ENCODE assay signal across 33 cellular contexts in the genomic region with DNA sequence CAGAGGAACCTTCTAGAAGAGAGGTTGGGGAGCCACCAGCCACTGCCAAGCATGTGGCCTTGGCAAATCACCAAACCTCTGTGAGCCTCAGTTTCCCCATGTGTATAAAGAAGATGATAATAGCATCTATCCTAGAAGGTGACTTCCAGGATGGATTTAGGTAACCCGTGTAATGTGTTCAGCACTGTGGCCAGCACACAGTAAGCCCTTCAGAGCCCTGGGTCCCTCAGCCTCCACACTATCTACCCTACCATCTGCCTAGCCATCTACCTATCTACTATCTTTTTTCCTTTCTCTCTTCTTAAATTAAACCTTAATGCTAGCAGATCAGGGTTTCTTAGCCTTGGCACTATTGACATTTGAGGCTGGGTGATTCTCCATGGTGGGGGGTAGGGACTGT. TPM values are rescaled to one million over a fixed set of nuclear protein-coding genes. Genes with fewer than 3 reads are reported as not detected.
"Had no signal": no experiment of that assay in that cellular context is flagged by ENCODE, and none has a peak within 500 bp of the region (broad histone marks: within the 10 kb centered on the region; RNA-seq: fewer than 3 reads in every experiment).

No MANE protein-coding gene starts in this region.

- H3K4me3 Mint-ChIP-seq: immature natural killer cell; naive thymus-derived CD8-positive, alpha-beta T cell; nephron progenitor cell; neural progenitor cell; stimulated activated memory B cell treated with anti-CD40 and anti-IgM and Interleukin-4, amounts not matched to agents 10 μg/mL and 1 μg/mL and 100 μg/mL, for 72 hours; stimulated activated naive CD8-positive, alpha-beta T cell treated with anti-CD3 and anti-CD28 coated beads, Interleukin-15, amount 100 ng/mL, for 72 hours; type B pancreatic cell had no signal

- H3K9me3 ChIP-seq: left lung, lower lobe of right lung, neutrophil, tibial nerve, uterus had no signal

- H3K4me3 ChIP-seq: left lung, lower lobe of right lung, neural progenitor cell, smooth muscle cell, tibial nerve, uterus had no signal

- H2AFZ ChIP-seq: neural progenitor cell, parathyroid adenoma had no signal

- H3K27ac ChIP-seq: left lung, lower lobe of right lung, neural progenitor cell, neutrophil, parathyroid adenoma, uterus had no signal

- H3K4me1 ChIP-seq: left lung, lower lobe of right lung, parathyroid adenoma, uterus had no signal

- H3K79me2 ChIP-seq: parathyroid adenoma had no signal

- H3K27me3 ChIP-seq: left lung, neural progenitor cell, neutrophil, tibial nerve, uterus had no signal

- H3K9me3 Mint-ChIP-seq: neural progenitor cell; stimulated activated memory B cell treated with anti-CD40 and anti-IgM and Interleukin-4, amounts not matched to agents 10 μg/mL and 1 μg/mL and 100 μg/mL, for 72 hours; stimulated activated naive CD8-positive, alpha-beta T cell treated with anti-CD3 and anti-CD28 coated beads, Interleukin-15, amount 100 ng/mL, for 72 hours; type B pancreatic cell had no signal

- H3K4me1 Mint-ChIP-seq: immature natural killer cell; naive thymus-derived CD8-positive, alpha-beta T cell; nephron progenitor cell; neural progenitor cell; stimulated activated memory B cell treated with anti-CD40 and anti-IgM and Interleukin-4, amounts not matched to agents 10 μg/mL and 1 μg/mL and 100 μg/mL, for 72 hours; stimulated activated naive CD8-positive, alpha-beta T cell treated with anti-CD3 and anti-CD28 coated beads, Interleukin-15, amount 100 ng/mL, for 72 hours had no signal

- H3K36me3 ChIP-seq: left lung, lower lobe of right lung, neural progenitor cell, neutrophil, tibial nerve, uterus had no signal

- H3K4me2 ChIP-seq: neural progenitor cell, smooth muscle cell had no signal

- H3K27me3 Mint-ChIP-seq: progenitor cell of endocrine pancreas; stimulated activated naive CD8-positive, alpha-beta T cell treated with anti-CD3 and anti-CD28 coated beads, Interleukin-15, amount 100 ng/mL, for 72 hours; type B pancreatic cell had no signal

- DNase-seq: hypothalamus; immature natural killer cell; kidney; left colon; left lung; lower lobe of right lung; mammary epithelial cell; mesenchymal stem cell; naive thymus-derived CD8-positive, alpha-beta T cell; nephron progenitor cell; occipital lobe; right cardiac atrium; stimulated activated CD4-positive, alpha-beta T cell treated with anti-CD3 and anti-CD28 coated beads, Interleukin-1b, Interleukin-23, amount 100 ng/mL, for 48 hours; stimulated activated CD4-positive, alpha-beta T cell treated with anti-CD3 and anti-CD28 coated beads, Interleukin-2, amount 100 ng/mL, for 48 hours; stimulated activated CD4-positive, alpha-beta T cell treated with anti-CD3 and anti-CD28 coated beads, Interleukin-4, amount 100 ng/mL, for 4 hours; stimulated activated CD8-positive, alpha-beta memory T cell treated with anti-CD3 and anti-CD28 coated beads, Interleukin-4, amount 100 ng/mL, for 48 hours; stimulated activated naive CD4-positive, alpha-beta T cell treated with Interleukin-2 at 50 U/mL for 16 hours; stimulated activated naive CD8-positive, alpha-beta T cell treated with anti-CD3 and anti-CD28 coated beads, Interleukin-15, amount 100 ng/mL, for 72 hours; substantia nigra; uterus had no signal

- H3K9ac ChIP-seq: neural progenitor cell, parathyroid adenoma had no signal

- H3K36me3 Mint-ChIP-seq: immature natural killer cell; naive thymus-derived CD8-positive, alpha-beta T cell; neural progenitor cell; stimulated activated memory B cell treated with anti-CD40 and anti-IgM and Interleukin-4, amounts not matched to agents 10 μg/mL and 1 μg/mL and 100 μg/mL, for 72 hours; type B pancreatic cell had no signal

- H3K27ac Mint-ChIP-seq: immature natural killer cell; naive thymus-derived CD8-positive, alpha-beta T cell; nephron progenitor cell; neural progenitor cell; progenitor cell of endocrine pancreas; stimulated activated memory B cell treated with anti-CD40 and anti-IgM and Interleukin-4, amounts not matched to agents 10 μg/mL and 1 μg/mL and 100 μg/mL, for 72 hours; type B pancreatic cell had no signal

RNA-seq across cellular contexts. Expression of a gene that starts 33.0 kb away (rescaled TPM):
- total RNA-seq: left lung, lower lobe of right lung, mucosa of gallbladder, osteocyte, pulmonary artery endothelial cell, right cardiac atrium, skeletal muscle tissue, smooth muscle cell, temporal lobe, tibial nerve had no signal
- polyA plus RNA-seq: immature natural killer cell; mammary epithelial cell; naive thymus-derived CD8-positive, alpha-beta T cell; smooth muscle cell had no signal
